Comparison of ENCODE assay signal across 19 cellular contexts in genomic region chr4:84792366-84793301, GRCh38.
A peak's percentile ranks its signal among the peaks of the same experiment; 100 is the strongest.
DNase-seq lines count a peak whose midpoint lies in the region; ATAC-seq, FAIRE-seq and TF ChIP-seq lines count a peak whose summit lies in the region.
"Had no signal": no experiment of that assay in that cellular context is flagged by ENCODE, and none has a peak within 500 bp of the region (broad histone marks: within the 10 kb centered on the region; RNA-seq: fewer than 3 reads in every experiment).

No MANE protein-coding gene starts in this region.

- intact Hi-C loops in posterior cingulate gyrus (cut with DNase I), result no loop called here

- peak overlapping the region in 1 of 5 experiments; percentile 20 for H3K4me3 Mint-ChIP-seq in brain
- H3K4me3 Mint-ChIP-seq: activated CD4-positive, alpha-beta memory T cell treated with anti-CD3 and anti-CD28 coated beads for 36 hours; CD8-positive, alpha-beta T cell; central memory CD8-positive, alpha-beta T cell had no signal

- TF ChIP-seq CTCF in brain (conservative IDR thresholded peaks at IDR 0.05), result no peak

- TF ChIP-seq POLR2A in H54 (IDR thresholded peaks at IDR 0.05; ENCODE audit: low read depth, low read length), result no peak

- peak; percentile 55 for FAIRE-seq in H54 (lab: Jason Lieb, UNC)
- FAIRE-seq: A549 had no signal

- ATAC-seq in GM18909 (IDR thresholded peaks at IDR 0.05; ENCODE audit: poor library complexity, unreplicated experiment) (no peak), GM21825 (IDR thresholded peaks at IDR 0.05; ENCODE audit: unreplicated experiment) (no peak)
- ATAC-seq: A549; CD8-positive, alpha-beta T cell had no signal

- no peaks in the 10 kb centered on the region for H3K9me3 Mint-ChIP-seq in brain
- H3K9me3 Mint-ChIP-seq: activated CD4-positive, alpha-beta memory T cell treated with anti-CD3 and anti-CD28 coated beads for 36 hours; CD8-positive, alpha-beta T cell; central memory CD8-positive, alpha-beta T cell had no signal

- H3K36me3 Mint-ChIP-seq in brain, result peaks cover 56% of the 10 kb centered on the region
- H3K36me3 Mint-ChIP-seq: activated CD4-positive, alpha-beta memory T cell treated with anti-CD3 and anti-CD28 coated beads for 36 hours; CD8-positive, alpha-beta T cell had no signal

- peak overlapping the region in 4 of 5 experiments; percentile 6 to 39 (median 15) for H3K27ac Mint-ChIP-seq in brain
- H3K27ac Mint-ChIP-seq: activated CD4-positive, alpha-beta memory T cell treated with anti-CD3 and anti-CD28 coated beads for 36 hours; CD8-positive, alpha-beta T cell had no signal

- DNase-seq in AG08395 (ENCODE audit: low spot score) (peak; percentile 39), H54 (ENCODE audit: insufficient read length, low spot score) (no peak), left kidney (ENCODE audit: low read depth, low spot score) (peak; percentile 7), posterior cingulate gyrus (no peak)
- DNase-seq in activated CD4-positive, alpha-beta T cell treated with anti-CD3 and anti-CD28 coated beads, Interleukin-2, amount 50 U/mL, for 1 hour, result no peak
- DNase-seq: activated CD4-positive, alpha-beta memory T cell treated with anti-CD3 and anti-CD28 coated beads for 36 hours; activated naive CD4-positive, alpha-beta T cell; anterior cingulate cortex; CD8-positive, alpha-beta T cell; DMS53; NCI-H1105 treated with DMSO at 0.1 percent for 48 hours; NCI-H446 treated with DMSO at 0.1 percent for 48 hours; stimulated activated CD4-positive, alpha-beta T cell treated with anti-CD3 and anti-CD28 coated beads, Interleukin-15, amount 100 ng/mL, for 24 hours; uterus had no signal

- peaks cover 11% of the 10 kb centered on the region for H3K4me1 Mint-ChIP-seq in brain
- H3K4me1 Mint-ChIP-seq: central memory CD8-positive, alpha-beta T cell had no signal

- H3K27me3 Mint-ChIP-seq in brain, result no peaks in the 10 kb centered on the region
- H3K27me3 Mint-ChIP-seq: activated CD4-positive, alpha-beta memory T cell treated with anti-CD3 and anti-CD28 coated beads for 36 hours; central memory CD8-positive, alpha-beta T cell had no signal

Comparison
In these comparisons a context has a peak if more than half of its experiments do, and no peak if none do; other contexts are left out.
1. DNase-seq: peak in AG08395 (single experiment) and left kidney (single experiment); none in H54 (single experiment), posterior cingulate gyrus (0 of 10) and activated CD4-positive, alpha-beta T cell treated with anti-CD3 and anti-CD28 coated beads, Interleukin-2, amount 50 U/mL, for 1 hour (single experiment).